Comparison of ENCODE assay signal across 8 cellular contexts in genomic region chr14:73825551-73826188, GRCh38. TPM values are rescaled to one million over a fixed set of nuclear protein-coding genes. Genes with fewer than 3 reads are reported as not detected.
DNase-seq lines count a peak whose midpoint lies in the region; FAIRE-seq and TF ChIP-seq lines count a peak whose summit lies in the region.

No MANE protein-coding gene starts in this region.

- peaks cover 5% of the 10 kb centered on the region for H3K4me1 Mint-ChIP-seq in type B pancreatic cell (ENCODE audit: unreplicated experiment)

- POLR2A ChIA-PET in SK-N-SH (lab: Yijun Ruan, JAX), result no interaction called here

- no peak overlapping the region for H4K91ac ChIP-seq in trophoblast cell (ENCODE audit: low read depth, low read length)

- H3K27me3 ChIP-seq in SK-N-SH (ENCODE audit: insufficient read depth), result no peaks in the 10 kb centered on the region
- H3K27me3 ChIP-seq in trophoblast cell (ENCODE audit: insufficient read depth, low read length), result no peaks in the 10 kb centered on the region

- H3K9me3 Mint-ChIP-seq in type B pancreatic cell, result no peaks in the 10 kb centered on the region

- H3K9me2 ChIP-seq in SK-N-SH, result no peaks in the 10 kb centered on the region

- 8% methylated on average over 7 of the region's 7 CpGs for WGBS in SK-N-SH (ENCODE audit: low lambda C conversion rate)
- no CpG with 5 or more reads among the region's 7 CpGs for WGBS in trophoblast cell (ENCODE audit: extremely low coverage, insufficient coverage, insufficient read length)

- H3K4me3 ChIP-seq in SK-N-SH (ENCODE audit: low read depth in 2 of 2, low read length in 1 of 2) (peak overlapping the region in 1 of 2 experiments; percentile 27; a peak in 1 of 4 replicates), trophoblast cell (ENCODE audit: low read depth, low read length) (no peak overlapping the region)

- H3K4me2 ChIP-seq in SK-N-SH, result no peak overlapping the region
- H3K4me2 ChIP-seq in trophoblast cell (ENCODE audit: low read length), result no peak overlapping the region

- no peak overlapping the region for H3K18ac ChIP-seq in trophoblast cell (ENCODE audit: low read length)

- H3F3A ChIP-seq in SK-N-SH (replicated peaks; ENCODE audit: insufficient read depth), result no peaks in the 10 kb centered on the region

- H3K36me3 Mint-ChIP-seq in type B pancreatic cell, result no peaks in the 10 kb centered on the region

- H3K79me2 ChIP-seq in SK-N-SH (ENCODE audit: insufficient read depth), result no peaks in the 10 kb centered on the region
- no peaks in the 10 kb centered on the region for H3K79me2 ChIP-seq in trophoblast cell (ENCODE audit: control insufficient read depth, insufficient read depth, low read length, poor library complexity)

- H3K36me3 ChIP-seq in SK-N-SH (replicated peaks in 1 of 2; ENCODE audit: control insufficient read depth in 1 of 2, insufficient read depth in 2 of 2, low read length in 1 of 2) (no peaks in the 10 kb centered on the region), trophoblast cell (ENCODE audit: control insufficient read depth in 1 of 2, insufficient read depth in 2 of 2, low read length in 2 of 2) (no peaks in the 10 kb centered on the region)

- TF ChIP-seq EP300 in SK-N-SH (IDR thresholded peaks at IDR 0.05; ENCODE audit: borderline replicate concordance in 1 of 2, low read depth in 1 of 2, low read length in 1 of 2), result no peak

- H3K79me1 ChIP-seq in trophoblast cell (ENCODE audit: low read length), result no peaks in the 10 kb centered on the region

- no peak overlapping the region for H3K14ac ChIP-seq in trophoblast cell (ENCODE audit: low read length)

- DNase-seq in AG08396 (ENCODE audit: low spot score), result peak; percentile 87
- peak; percentile 73 for DNase-seq in GM19239 (ENCODE audit: insufficient read length, low spot score)
- DNase-seq in NCI-H1048 (lab: John Stamatoyannopoulos, UW), result peak; percentile 55
- DNase-seq in SK-N-SH, result peak; percentile 90
- DNase-seq in activated naive CD4-positive, alpha-beta T cell (lab: John Stamatoyannopoulos, UW), result peak; percentile 35 to 69 (median 56)
- DNase-seq in glomerular visceral epithelial cell (ENCODE audit: extremely low spot score), result peak; percentile 90
- DNase-seq in trophoblast cell, result peak; percentile 77 to 94
- peak; percentile 76 for DNase-seq in type B pancreatic cell (ENCODE audit: extremely low spot score, unreplicated experiment)

- TF ChIP-seq CTCF in SK-N-SH (IDR thresholded peaks at IDR 0.05) (peak; percentile 93), type B pancreatic cell (conservative IDR thresholded peaks at IDR 0.05) (peak; percentile 90)

- H2AFZ ChIP-seq in SK-N-SH (ENCODE audit: low read depth), result no peak overlapping the region
- H2AFZ ChIP-seq in trophoblast cell (ENCODE audit: insufficient read depth, low read length, poor library complexity), result no peak overlapping the region

- no peak overlapping the region for H3K4ac ChIP-seq in trophoblast cell (ENCODE audit: low read depth, low read length)

- FAIRE-seq in GM19239 (lab: Jason Lieb, UNC), result peak; percentile 87

- TF ChIP-seq RAD21 in SK-N-SH (IDR thresholded peaks at IDR 0.05; ENCODE audit: low read length), result peak; percentile 94

- H2BK120ac ChIP-seq in trophoblast cell (ENCODE audit: insufficient read depth, low read length, poor library complexity), result no peak overlapping the region

- no peak overlapping the region for H3K9ac ChIP-seq in SK-N-SH
- no peak overlapping the region for H3K9ac ChIP-seq in trophoblast cell (ENCODE audit: low read length)

- CTCF ChIA-PET in SK-N-SH (lab: Yijun Ruan, JAX), result interaction anchor here (0.7 to 5.7 kb wide), 21 partner anchors 10 to 303 kb away, joined by 3 to 70 read pairs (median 6); no protein-coding TSS in a partner anchor

- no peak overlapping the region for H2BK5ac ChIP-seq in trophoblast cell (ENCODE audit: low read depth, low read length, poor library complexity)

- no peaks in the 10 kb centered on the region for H3K27me3 Mint-ChIP-seq in type B pancreatic cell

- no peaks in the 10 kb centered on the region for H4K20me1 ChIP-seq in SK-N-SH (ENCODE audit: insufficient read depth)

- H4K12ac ChIP-seq in trophoblast cell (ENCODE audit: low read depth, low read length), result no peak overlapping the region

- H3K4me3 Mint-ChIP-seq in type B pancreatic cell, result no peak overlapping the region

- no peak overlapping the region for H4K8ac ChIP-seq in trophoblast cell (ENCODE audit: low read depth, low read length)

- no peaks in the 10 kb centered on the region for H3K9me3 ChIP-seq in SK-N-SH
- no peaks in the 10 kb centered on the region for H3K9me3 ChIP-seq in trophoblast cell (ENCODE audit: insufficient read depth, low read depth, low read length)

- no peak overlapping the region for H3K27ac Mint-ChIP-seq in type B pancreatic cell

- H2AK5ac ChIP-seq in trophoblast cell (ENCODE audit: low read length), result no peak overlapping the region

- H2BK12ac ChIP-seq in trophoblast cell (ENCODE audit: low read length), result no peak overlapping the region

- peaks cover 0 to 3% of the 10 kb centered on the region in 2 experiments; a peak in 1 of 4 replicates for H3K4me1 ChIP-seq in SK-N-SH (ENCODE audit: control insufficient read depth in 1 of 2, insufficient read depth in 2 of 2, low read depth in 1 of 2, low read length in 1 of 2)
- no peaks in the 10 kb centered on the region for H3K4me1 ChIP-seq in trophoblast cell (ENCODE audit: control insufficient read depth in 1 of 2, insufficient read depth in 2 of 2, low read length in 2 of 2)

- H3K27ac ChIP-seq in SK-N-SH (ENCODE audit: low read depth in 2 of 2, low read length in 1 of 2) (no peak overlapping the region; a peak in 1 of 4 replicates), trophoblast cell (ENCODE audit: low read depth, low read length) (no peak overlapping the region)

- H3K23ac ChIP-seq in trophoblast cell (ENCODE audit: low read length), result no peak overlapping the region

TF ChIP-seq in SK-N-SH, 30 proteins besides CTCF, POLR2A, EP300 and RAD21:
- peak; percentile 21; the same call in 1 of the 2 replicates for TF ChIP-seq TAF1 (IDR thresholded peaks at IDR 0.05; ENCODE audit: borderline replicate concordance, low read depth, low read length)
- peak; percentile 96 for TF ChIP-seq SMC3 (IDR thresholded peaks at IDR 0.05; ENCODE audit: low read depth, low read length)
- no peak for TF ChIP-seq RFX5 (IDR thresholded peaks at IDR 0.05; ENCODE audit: low read length)
- no peak for TF ChIP-seq MAX (IDR thresholded peaks at IDR 0.05; ENCODE audit: low read depth)
- TF ChIP-seq RCOR1 (IDR thresholded peaks at IDR 0.05; ENCODE audit: low read length), result peak; percentile 62
- no peak for TF ChIP-seq JUND (IDR thresholded peaks at IDR 0.05)
- TF ChIP-seq CHD2 (IDR thresholded peaks at IDR 0.05; ENCODE audit: low read length, partially characterized antibody), result peak; percentile 67
- peak; percentile 87 for TF ChIP-seq NFIC (IDR thresholded peaks at IDR 0.05; ENCODE audit: borderline replicate concordance)
- TF ChIP-seq TEAD4 (IDR thresholded peaks at IDR 0.05; ENCODE audit: borderline replicate concordance, insufficient read depth), result no peak
- no peak for TF ChIP-seq FOSL2 (IDR thresholded peaks at IDR 0.05; ENCODE audit: borderline replicate concordance, low read depth)

RNA-seq across cellular contexts. Expression of gene PTGR2, which starts 26.0 kb away (rescaled TPM):
- 7.1 and 9.7 TPM in 2 replicates for polyA plus RNA-seq in SK-N-SH (2012; rRNA removed)
- polyA plus RNA-seq in SK-N-SH (2012; cell fraction: cytosol; rRNA removed), result 11.5 and 14.8 TPM in 2 replicates
- 5.1 and 11.6 TPM in 2 replicates for polyA plus RNA-seq in SK-N-SH (2012; cell fraction: nucleus; rRNA removed)
- polyA plus RNA-seq in trophoblast cell (2013), result 7.6 and 7.7 TPM in 2 replicates
- 9.5 and 9.6 TPM in 2 replicates for total RNA-seq in type B pancreatic cell (ENCODE audit: low replicate concordance)
